ENCODE assay signal across 1 cellular context in the genomic region with DNA sequence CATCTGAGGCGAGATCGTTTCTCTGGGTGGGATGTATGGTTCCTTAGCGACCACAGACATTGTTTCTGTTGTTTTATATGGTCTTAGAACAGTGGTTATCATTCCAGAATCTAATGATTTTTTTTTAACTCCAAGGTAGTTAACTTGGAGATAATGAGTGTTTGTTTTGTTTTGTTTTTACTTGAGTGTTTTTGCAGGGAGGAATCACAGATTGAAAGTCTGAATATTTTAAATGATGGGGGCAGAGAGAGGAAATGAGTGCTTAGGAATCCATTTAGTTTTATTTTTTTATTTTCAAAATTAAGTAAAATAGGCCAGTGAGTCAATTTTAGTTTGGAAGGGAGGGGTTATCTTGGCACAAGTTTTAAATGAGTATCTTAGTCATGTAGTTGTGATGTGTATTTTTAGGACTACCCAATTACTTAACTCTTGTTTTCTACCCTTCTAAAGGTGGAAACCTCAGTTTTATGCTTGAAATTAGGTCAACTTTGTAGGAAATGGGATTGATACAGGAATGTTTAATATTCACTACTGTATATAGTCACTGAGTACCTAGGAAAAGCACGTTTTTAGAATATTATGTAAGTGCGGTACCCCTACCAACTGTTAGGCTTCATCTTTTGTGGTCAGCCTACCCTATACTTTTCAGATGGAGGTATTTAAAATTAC.
TF ChIP-seq lines count a peak whose summit lies in the region.

No MANE protein-coding gene starts in this region.

TF ChIP-seq in endothelial cell of umbilical vein, 7 proteins besides CTCF, POLR2A, EP300 and RAD21:
- TF ChIP-seq GATA2 (IDR thresholded peaks at IDR 0.05; ENCODE audit: insufficient read depth, insufficient read length, low read depth, low read length) (peak; percentile 8), FOS (IDR thresholded peaks at IDR 0.05; ENCODE audit: borderline replicate concordance, insufficient read depth, low read length) (no peak)
